Comparison of ENCODE assay signal across 22 cellular contexts in the genomic region with DNA sequence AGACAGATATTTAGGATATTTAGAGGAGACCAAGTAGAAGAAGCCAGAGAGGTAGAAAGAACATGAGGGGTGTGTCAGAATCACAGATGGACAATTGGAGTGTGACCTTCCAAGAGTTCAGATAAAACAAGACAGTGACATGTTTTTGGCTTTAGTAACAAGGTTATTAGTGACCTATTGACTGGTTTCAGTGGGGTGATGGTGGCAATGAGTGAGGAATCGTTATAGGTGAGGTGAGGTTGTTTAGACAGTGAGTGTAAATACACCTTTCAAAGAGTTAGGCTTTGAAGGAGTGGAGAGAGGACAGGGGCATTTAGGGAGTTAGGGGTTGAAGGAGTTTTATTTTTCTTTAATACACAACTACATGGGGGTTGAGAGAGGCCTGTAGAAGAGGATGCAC.
"Had no signal": no experiment of that assay in that cellular context is flagged by ENCODE, and none has a peak within 500 bp of the region (broad histone marks: within the 10 kb centered on the region; RNA-seq: fewer than 3 reads in every experiment).

No MANE protein-coding gene starts in this region.

- H3K36me3 ChIP-seq: uterus had no signal

- H3K27ac Mint-ChIP-seq: activated naive CD4-positive, alpha-beta T cell treated with anti-CD3 and anti-CD28 coated beads, Interleukin-2, amount 50 U/mL, for 72 hours; brain; nephron; T-helper 1 cell treated with Interleukin-12 subunit alpha and Interleukin-12 subunit beta and Interleukin-4 antibody, amounts not matched to agents 30 μg/mL and 1 μg/mL, for 36 hours had no signal

- H3K4me3 ChIP-seq: mucosa of descending colon, skin epidermis, tibial nerve, uterus had no signal

- H3K4me3 Mint-ChIP-seq: activated CD8-positive, alpha-beta T cell treated with anti-CD3 and anti-CD28 coated beads for 36 hours; T-helper 1 cell treated with Interleukin-12 subunit alpha and Interleukin-12 subunit beta and Interleukin-4 antibody, amounts not matched to agents 30 μg/mL and 1 μg/mL, for 36 hours had no signal

- DNase-seq: activated CD4-positive, alpha-beta T cell treated with anti-CD3 and anti-CD28 coated beads for 48 hours; activated CD8-positive, alpha-beta memory T cell treated with anti-CD3 and anti-CD28 coated beads, Interleukin-2, amount 50 U/mL, for 4 hours; activated CD8-positive, alpha-beta T cell treated with anti-CD3 and anti-CD28 coated beads for 36 hours; activated gamma-delta T cell; activated T-cell treated with anti-CD3 and anti-CD28 coated beads, Interleukin-2, amount 50 U/mL, for 48 hours; cerebellar nuclear complex; effector memory CD4-positive, alpha-beta T cell; foreskin fibroblast; kidney glomerular epithelial cell; mucosa of descending colon; nucleus accumbens; stimulated activated CD4-positive, alpha-beta T cell treated with anti-CD3 and anti-CD28 coated beads, Interleukin-15, amount 100 ng/mL, for 24 hours; stimulated activated CD4-positive, alpha-beta T cell treated with anti-CD3 and anti-CD28 coated beads, Interleukin-4, amount 100 ng/mL, for 1 hour; stimulated activated naive CD4-positive, alpha-beta T cell; substantia nigra; uterus had no signal

- H3K27ac ChIP-seq: skin epidermis, tibial nerve, uterus had no signal

- H3K27me3 ChIP-seq: tibial nerve, uterus had no signal

- H3K9me3 ChIP-seq: mucosa of descending colon, tibial nerve, uterus had no signal

- H3K27me3 Mint-ChIP-seq: activated CD8-positive, alpha-beta T cell treated with anti-CD3 and anti-CD28 coated beads for 36 hours had no signal

- ATAC-seq: activated CD8-positive, alpha-beta T cell treated with anti-CD3 and anti-CD28 coated beads for 36 hours; activated naive CD4-positive, alpha-beta T cell treated with anti-CD3 and anti-CD28 coated beads, Interleukin-2, amount 50 U/mL, for 72 hours; mucosa of descending colon had no signal

- H3K9me3 Mint-ChIP-seq: activated CD8-positive, alpha-beta T cell treated with anti-CD3 and anti-CD28 coated beads for 36 hours; activated naive CD4-positive, alpha-beta T cell treated with anti-CD3 and anti-CD28 coated beads, Interleukin-2, amount 50 U/mL, for 72 hours; nephron; T-helper 1 cell treated with Interleukin-12 subunit alpha and Interleukin-12 subunit beta and Interleukin-4 antibody, amounts not matched to agents 30 μg/mL and 1 μg/mL, for 36 hours had no signal
